In genomic region chr9:76458903-76459690, GRCh38 we compare ENCODE assay signal across 1 cellular context.
TF ChIP-seq lines count a peak whose summit lies in the region.

TSS of gene GCNT1 (plus strand) at chr9:76459182. CDS start at chr9:76502382, 43,200 bp downstream.

TF ChIP-seq in HepG2, 621 proteins besides CTCF, POLR2A, EP300 and RAD21 (continued from another document and continues in another):
- TF ChIP-seq ZNF574 (CRISPR knock-in tag; IDR thresholded peaks at IDR 0.05), result no peak; the same call in 1 of the 2 replicates
- no peak for TF ChIP-seq DNMT3B (CRISPR knock-in tag; conservative IDR thresholded peaks at IDR 0.05)
- TF ChIP-seq MAFG (CRISPR knock-in tag; IDR thresholded peaks at IDR 0.05), result no peak
- TF ChIP-seq ZNF614 (CRISPR knock-in tag; IDR thresholded peaks at IDR 0.05; ENCODE audit: borderline replicate concordance), result no peak
- no peak for TF ChIP-seq DMAP1 (CRISPR knock-in tag; IDR thresholded peaks at IDR 0.05)
- no peak for TF ChIP-seq TIGD3 (CRISPR knock-in tag; IDR thresholded peaks at IDR 0.05; ENCODE audit: borderline replicate concordance)
- peak; percentile 26; the same call in 1 of the 2 replicates for TF ChIP-seq ZNF777 (CRISPR knock-in tag; IDR thresholded peaks at IDR 0.05)
- TF ChIP-seq TRAFD1 (CRISPR knock-in tag; IDR thresholded peaks at IDR 0.05; ENCODE audit: borderline replicate concordance), result no peak
- no peak for TF ChIP-seq ATM (IDR thresholded peaks at IDR 0.05; ENCODE audit: borderline replicate concordance)
- TF ChIP-seq, protein P1, sequence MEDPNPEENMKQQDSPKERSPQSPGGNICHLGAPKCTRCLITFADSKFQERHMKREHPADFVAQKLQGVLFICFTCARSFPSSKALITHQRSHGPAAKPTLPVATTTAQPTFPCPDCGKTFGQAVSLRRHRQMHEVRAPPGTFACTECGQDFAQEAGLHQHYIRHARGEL (CRISPR knock-in tag; IDR thresholded peaks at IDR 0.05), result no peak
- TF ChIP-seq ZNF737 (CRISPR knock-in tag; IDR thresholded peaks at IDR 0.05; ENCODE audit: borderline replicate concordance), result no peak
- no peak for TF ChIP-seq ZNF124 (CRISPR knock-in tag; IDR thresholded peaks at IDR 0.05)
- TF ChIP-seq ZNF460 (CRISPR knock-in tag; IDR thresholded peaks at IDR 0.05; ENCODE audit: borderline replicate concordance), result no peak
- TF ChIP-seq GLI4 (CRISPR knock-in tag; IDR thresholded peaks at IDR 0.05; ENCODE audit: borderline replicate concordance), result no peak
- no peak for TF ChIP-seq ZNF484 (CRISPR knock-in tag; IDR thresholded peaks at IDR 0.05; ENCODE audit: borderline replicate concordance, low read depth)
- no peak for TF ChIP-seq PLRG1 (conservative IDR thresholded peaks at IDR 0.05)
- TF ChIP-seq, protein P2, sequence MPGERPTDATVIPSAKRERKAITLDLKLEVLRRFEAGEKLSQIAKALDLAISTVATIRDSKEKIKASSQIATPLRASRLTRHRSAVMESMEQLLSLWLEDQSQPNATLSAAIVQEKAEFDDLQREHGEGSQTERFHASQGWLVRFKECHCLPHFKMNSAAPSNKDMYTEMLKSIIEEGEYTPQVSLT (CRISPR knock-in tag; IDR thresholded peaks at IDR 0.05; ENCODE audit: borderline replicate concordance, low read depth), result no peak
- TF ChIP-seq IRF2 (CRISPR knock-in tag; IDR thresholded peaks at IDR 0.05), result peak; percentile 51; the same call in 1 of the 2 replicates
- TF ChIP-seq ATF4 (CRISPR knock-in tag; IDR thresholded peaks at IDR 0.05), result no peak
- TF ChIP-seq ERF (CRISPR knock-in tag; IDR thresholded peaks at IDR 0.05), result peak; percentile 53; the same call in 1 of the 2 replicates
- TF ChIP-seq HDAC1 (CRISPR knock-in tag; IDR thresholded peaks at IDR 0.05), result 0 out of 2 replicates have a peak, but pooled peaks have one; percentile 49
- no peak for TF ChIP-seq MTF1 (CRISPR knock-in tag; IDR thresholded peaks at IDR 0.05)
- no peak for TF ChIP-seq GLMP (CRISPR knock-in tag; IDR thresholded peaks at IDR 0.05; ENCODE audit: borderline replicate concordance)
- no peak for TF ChIP-seq NPAS2 (CRISPR knock-in tag; IDR thresholded peaks at IDR 0.05; ENCODE audit: borderline replicate concordance)
- TF ChIP-seq SIN3A (IDR thresholded peaks at IDR 0.05; ENCODE audit: borderline replicate concordance, low read depth, low read length), result 0 out of 2 replicates have a peak, but pooled peaks have one; percentile 34
- no peak for TF ChIP-seq BHLHE40 (IDR thresholded peaks at IDR 0.05; ENCODE audit: low read length)
- peak; percentile 47; the same call in 1 of the 2 replicates for TF ChIP-seq THAP11 (CRISPR knock-in tag; IDR thresholded peaks at IDR 0.05)
- TF ChIP-seq RFX3 (CRISPR knock-in tag; IDR thresholded peaks at IDR 0.05), result no peak
- no peak for TF ChIP-seq PAX8 (CRISPR knock-in tag; IDR thresholded peaks at IDR 0.05; ENCODE audit: borderline replicate concordance)
- 0 out of 2 replicates have a peak, but pooled peaks have one; percentile 37 for TF ChIP-seq ZBTB43 (CRISPR knock-in tag; conservative IDR thresholded peaks at IDR 0.05)
- no peak for TF ChIP-seq ZNF704 (CRISPR knock-in tag; IDR thresholded peaks at IDR 0.05; ENCODE audit: borderline replicate concordance)
- TF ChIP-seq, protein P3, sequence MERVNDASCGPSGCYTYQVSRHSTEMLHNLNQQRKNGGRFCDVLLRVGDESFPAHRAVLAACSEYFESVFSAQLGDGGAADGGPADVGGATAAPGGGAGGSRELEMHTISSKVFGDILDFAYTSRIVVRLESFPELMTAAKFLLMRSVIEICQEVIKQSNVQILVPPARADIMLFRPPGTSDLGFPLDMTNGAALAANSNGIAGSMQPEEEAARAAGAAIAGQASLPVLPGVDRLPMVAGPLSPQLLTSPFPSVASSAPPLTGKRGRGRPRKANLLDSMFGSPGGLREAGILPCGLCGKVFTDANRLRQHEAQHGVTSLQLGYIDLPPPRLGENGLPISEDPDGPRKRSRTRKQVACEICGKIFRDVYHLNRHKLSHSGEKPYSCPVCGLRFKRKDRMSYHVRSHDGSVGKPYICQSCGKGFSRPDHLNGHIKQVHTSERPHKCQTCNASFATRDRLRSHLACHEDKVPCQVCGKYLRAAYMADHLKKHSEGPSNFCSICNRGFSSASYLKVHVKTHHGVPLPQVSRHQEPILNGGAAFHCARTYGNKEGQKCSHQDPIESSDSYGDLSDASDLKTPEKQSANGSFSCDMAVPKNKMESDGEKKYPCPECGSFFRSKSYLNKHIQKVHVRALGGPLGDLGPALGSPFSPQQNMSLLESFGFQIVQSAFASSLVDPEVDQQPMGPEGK (CRISPR knock-in tag; IDR thresholded peaks at IDR 0.05), result peak; percentile 47; the same call in 1 of the 2 replicates
- TF ChIP-seq ZNF816 (CRISPR knock-in tag; IDR thresholded peaks at IDR 0.05; ENCODE audit: borderline replicate concordance), result 0 out of 2 replicates have a peak, but pooled peaks have one; percentile 55
- TF ChIP-seq RFXANK (CRISPR knock-in tag; IDR thresholded peaks at IDR 0.05), result no peak
- TF ChIP-seq ZNF569 (CRISPR knock-in tag; IDR thresholded peaks at IDR 0.05; ENCODE audit: borderline replicate concordance), result no peak
- TF ChIP-seq ZNF800 (CRISPR knock-in tag; IDR thresholded peaks at IDR 0.05), result peak; percentile 87
- TF ChIP-seq ZBTB25 (CRISPR knock-in tag; IDR thresholded peaks at IDR 0.05), result no peak
- TF ChIP-seq, protein P4, sequence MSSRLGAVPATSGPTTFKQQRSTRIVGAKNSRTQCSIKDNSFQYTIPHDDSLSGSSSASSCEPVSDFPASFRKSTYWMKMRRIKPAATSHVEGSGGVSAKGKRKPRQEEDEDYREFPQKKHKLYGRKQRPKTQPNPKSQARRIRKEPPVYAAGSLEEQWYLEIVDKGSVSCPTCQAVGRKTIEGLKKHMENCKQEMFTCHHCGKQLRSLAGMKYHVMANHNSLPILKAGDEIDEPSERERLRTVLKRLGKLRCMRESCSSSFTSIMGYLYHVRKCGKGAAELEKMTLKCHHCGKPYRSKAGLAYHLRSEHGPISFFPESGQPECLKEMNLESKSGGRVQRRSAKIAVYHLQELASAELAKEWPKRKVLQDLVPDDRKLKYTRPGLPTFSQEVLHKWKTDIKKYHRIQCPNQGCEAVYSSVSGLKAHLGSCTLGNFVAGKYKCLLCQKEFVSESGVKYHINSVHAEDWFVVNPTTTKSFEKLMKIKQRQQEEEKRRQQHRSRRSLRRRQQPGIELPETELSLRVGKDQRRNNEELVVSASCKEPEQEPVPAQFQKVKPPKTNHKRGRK (CRISPR knock-in tag; IDR thresholded peaks at IDR 0.05), result no peak
- no peak for TF ChIP-seq ZNF577 (CRISPR knock-in tag; IDR thresholded peaks at IDR 0.05; ENCODE audit: borderline replicate concordance, low read depth)
- peak in 1 of 2 experiments; percentile 32; a peak in 1 of 4 replicates for TF ChIP-seq KLF16 (CRISPR knock-in tag; IDR thresholded peaks at IDR 0.05)
- no peak for TF ChIP-seq KDM1A (CRISPR knock-in tag; IDR thresholded peaks at IDR 0.05)
- no peak for TF ChIP-seq PRMT3 (CRISPR knock-in tag; IDR thresholded peaks at IDR 0.05; ENCODE audit: borderline replicate concordance, low read depth)
- TF ChIP-seq ZEB1 (IDR thresholded peaks at IDR 0.05; ENCODE audit: insufficient replicate concordance, low read depth), result peak; percentile 27
- TF ChIP-seq SP1 (IDR thresholded peaks at IDR 0.05), result no peak
- TF ChIP-seq SP1 (CRISPR knock-in tag; IDR thresholded peaks at IDR 0.05), result peak; percentile 85
- TF ChIP-seq HMG20A (CRISPR knock-in tag; IDR thresholded peaks at IDR 0.05; ENCODE audit: borderline replicate concordance), result 0 out of 2 replicates have a peak, but pooled peaks have one; percentile 11
